Comparison of ENCODE assay signal across 26 cellular contexts in genomic region chrX:113510586-113510985, GRCh38.
"Had no signal": no experiment of that assay in that cellular context is flagged by ENCODE, and none has a peak within 500 bp of the region (broad histone marks: within the 10 kb centered on the region; RNA-seq: fewer than 3 reads in every experiment).

No MANE protein-coding gene starts in this region.

- H3K4me1 Mint-ChIP-seq: activated CD4-positive, alpha-beta memory T cell treated with anti-CD3 and anti-CD28 coated beads, Interleukin-2, amount 10 ng/mL, durations not matched to agents 7 days and 5 days; activated CD4-positive, alpha-beta T cell treated with anti-CD3 and anti-CD28 coated beads, Interleukin-2, amount 10 ng/mL, durations not matched to agents 24 days and 14 days; activated naive CD8-positive, alpha-beta T cell treated with anti-CD3 and anti-CD28 coated beads, Interleukin-2, amount 10 ng/mL, durations not matched to agents 7 days and 5 days; naive thymus-derived CD8-positive, alpha-beta T cell; stimulated activated naive B cell treated with anti-CD40 and anti-IgM and Interleukin-4, amounts not matched to agents 10 μg/mL and 1 μg/mL and 100 μg/mL, for 72 hours had no signal

- H3K9me3 Mint-ChIP-seq: activated CD4-positive, alpha-beta T cell treated with anti-CD3 and anti-CD28 coated beads, Interleukin-2, amount 10 ng/mL, durations not matched to agents 24 days and 14 days; activated naive CD4-positive, alpha-beta T cell treated with anti-CD3 and anti-CD28 coated beads for 36 hours; stimulated activated naive B cell treated with anti-CD40 and anti-IgM and Interleukin-4, amounts not matched to agents 10 μg/mL and 1 μg/mL and 100 μg/mL, for 72 hours had no signal

- ATAC-seq: activated CD4-positive, CD25-positive, alpha-beta regulatory T cell treated with anti-CD3 and anti-CD28 coated beads, Interleukin-2, amount 50 U/mL, for 24 hours; activated T-cell treated with anti-CD3 and anti-CD28 coated beads, Interleukin-2, amount 50 U/mL, for 72 hours; body of pancreas; left lung; naive thymus-derived CD8-positive, alpha-beta T cell; stimulated activated naive B cell treated with anti-CD40 and anti-IgM and Interleukin-4, amounts not matched to agents 10 μg/mL and 1 μg/mL and 100 μg/mL, for 72 hours had no signal

- H3K9me3 ChIP-seq: body of pancreas, esophagus squamous epithelium, left lung, sigmoid colon, testis, uterus had no signal

- H3K4me1 ChIP-seq: body of pancreas, esophagus squamous epithelium, left lung, sigmoid colon, testis, uterus had no signal

- DNase-seq: activated CD4-positive, alpha-beta memory T cell treated with anti-CD3 and anti-CD28 coated beads, Interleukin-2, amount 10 ng/mL, durations not matched to agents 7 days and 5 days; activated CD4-positive, alpha-beta T cell treated with anti-CD3 and anti-CD28 coated beads, Interleukin-2, amount 10 ng/mL, durations not matched to agents 24 days and 14 days; activated effector memory CD4-positive, alpha-beta T cell treated with Interleukin-2 at 50 U/mL for 16 hours; activated naive CD4-positive, alpha-beta T cell treated with anti-CD3 and anti-CD28 coated beads for 36 hours; activated naive CD8-positive, alpha-beta T cell treated with anti-CD3 and anti-CD28 coated beads, Interleukin-2, amount 10 ng/mL, durations not matched to agents 7 days and 5 days; activated T-cell treated with anti-CD3 and anti-CD28 coated beads, Interleukin-2, amount 50 U/mL, for 72 hours; amygdala; body of pancreas; caudate nucleus; dermis blood vessel endothelial cell; effector memory CD4-positive, alpha-beta T cell; esophagus squamous epithelium; foreskin melanocyte; kidney glomerular epithelial cell; left lung; naive thymus-derived CD8-positive, alpha-beta T cell; retina; sigmoid colon; stimulated activated CD4-positive, alpha-beta T cell treated with anti-CD3 and anti-CD28 coated beads, Interleukin-2, amount 100 ng/mL, for 48 hours; stimulated activated CD8-positive, alpha-beta memory T cell treated with anti-CD3 and anti-CD28 coated beads, Interleukin-4, amount 100 ng/mL, for 48 hours; stimulated activated naive B cell treated with anti-CD40 and anti-IgM and Interleukin-4, amounts not matched to agents 10 μg/mL and 1 μg/mL and 100 μg/mL, for 72 hours; testis; trophoblast cell; uterus had no signal

- H3K27me3 ChIP-seq: body of pancreas, esophagus squamous epithelium, left lung, sigmoid colon, testis, uterus had no signal

- H3K27ac ChIP-seq: body of pancreas, esophagus squamous epithelium, left lung, sigmoid colon, testis, uterus had no signal

- H3K27ac Mint-ChIP-seq: activated CD4-positive, alpha-beta memory T cell treated with anti-CD3 and anti-CD28 coated beads, Interleukin-2, amount 10 ng/mL, durations not matched to agents 7 days and 5 days; activated CD4-positive, alpha-beta T cell treated with anti-CD3 and anti-CD28 coated beads, Interleukin-2, amount 10 ng/mL, durations not matched to agents 24 days and 14 days; activated naive CD4-positive, alpha-beta T cell treated with anti-CD3 and anti-CD28 coated beads for 36 hours; activated naive CD8-positive, alpha-beta T cell treated with anti-CD3 and anti-CD28 coated beads, Interleukin-2, amount 10 ng/mL, durations not matched to agents 7 days and 5 days; activated T-cell treated with anti-CD3 and anti-CD28 coated beads, Interleukin-2, amount 50 U/mL, for 72 hours; naive thymus-derived CD8-positive, alpha-beta T cell; stimulated activated naive B cell treated with anti-CD40 and anti-IgM and Interleukin-4, amounts not matched to agents 10 μg/mL and 1 μg/mL and 100 μg/mL, for 72 hours had no signal

- H3K4me3 Mint-ChIP-seq: activated CD4-positive, alpha-beta memory T cell treated with anti-CD3 and anti-CD28 coated beads, Interleukin-2, amount 10 ng/mL, durations not matched to agents 7 days and 5 days; activated CD4-positive, alpha-beta T cell treated with anti-CD3 and anti-CD28 coated beads, Interleukin-2, amount 10 ng/mL, durations not matched to agents 24 days and 14 days; activated naive CD4-positive, alpha-beta T cell treated with anti-CD3 and anti-CD28 coated beads for 36 hours; activated naive CD8-positive, alpha-beta T cell treated with anti-CD3 and anti-CD28 coated beads, Interleukin-2, amount 10 ng/mL, durations not matched to agents 7 days and 5 days; activated T-cell treated with anti-CD3 and anti-CD28 coated beads, Interleukin-2, amount 50 U/mL, for 72 hours; naive thymus-derived CD8-positive, alpha-beta T cell; stimulated activated naive B cell treated with anti-CD40 and anti-IgM and Interleukin-4, amounts not matched to agents 10 μg/mL and 1 μg/mL and 100 μg/mL, for 72 hours had no signal

- H3K36me3 ChIP-seq: esophagus squamous epithelium, left lung, sigmoid colon, uterus had no signal

- H3K36me3 Mint-ChIP-seq: activated naive CD8-positive, alpha-beta T cell treated with anti-CD3 and anti-CD28 coated beads, Interleukin-2, amount 10 ng/mL, durations not matched to agents 7 days and 5 days; naive thymus-derived CD8-positive, alpha-beta T cell; stimulated activated naive B cell treated with anti-CD40 and anti-IgM and Interleukin-4, amounts not matched to agents 10 μg/mL and 1 μg/mL and 100 μg/mL, for 72 hours had no signal

- H3K4me3 ChIP-seq: body of pancreas, esophagus squamous epithelium, left lung, lung, sigmoid colon, testis, uterus had no signal

- H3K27me3 Mint-ChIP-seq: activated CD4-positive, alpha-beta memory T cell treated with anti-CD3 and anti-CD28 coated beads, Interleukin-2, amount 10 ng/mL, durations not matched to agents 7 days and 5 days; activated CD4-positive, alpha-beta T cell treated with anti-CD3 and anti-CD28 coated beads, Interleukin-2, amount 10 ng/mL, durations not matched to agents 24 days and 14 days; activated naive CD8-positive, alpha-beta T cell treated with anti-CD3 and anti-CD28 coated beads, Interleukin-2, amount 10 ng/mL, durations not matched to agents 7 days and 5 days; naive thymus-derived CD8-positive, alpha-beta T cell; stimulated activated naive B cell treated with anti-CD40 and anti-IgM and Interleukin-4, amounts not matched to agents 10 μg/mL and 1 μg/mL and 100 μg/mL, for 72 hours had no signal
